ENCODE assay signal across 9 cellular contexts in the genomic region with DNA sequence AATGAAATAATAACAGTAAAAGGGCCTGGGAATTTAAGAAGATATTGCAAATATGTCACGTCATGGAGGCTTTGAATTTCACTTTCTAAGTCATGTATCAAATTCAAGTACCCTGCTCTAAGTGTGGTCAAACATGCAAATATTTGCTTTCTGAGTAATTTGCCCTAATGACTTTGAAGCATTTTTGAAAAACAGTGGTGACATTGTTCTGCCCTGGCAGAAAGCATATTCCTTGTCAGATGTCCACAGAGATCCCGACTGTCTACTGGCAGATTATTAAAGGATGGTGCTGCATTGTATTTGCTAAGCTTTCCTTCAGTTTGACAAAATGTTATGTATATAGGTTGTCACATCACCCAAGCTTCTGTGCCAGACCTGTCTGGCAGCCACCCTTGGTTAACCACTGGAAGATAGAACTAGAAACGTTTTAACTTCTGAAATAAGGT.
DNase-seq lines count a peak whose midpoint lies in the region; ATAC-seq, FAIRE-seq and TF ChIP-seq lines count a peak whose summit lies in the region.
"Had no signal": no experiment of that assay in that cellular context is flagged by ENCODE, and none has a peak within 500 bp of the region (broad histone marks: within the 10 kb centered on the region; RNA-seq: fewer than 3 reads in every experiment).

No MANE protein-coding gene starts in this region.

- CTCF ChIA-PET in CD4-positive, alpha-beta T cell (lab: Charles Lee), result no interaction called here

- H3K27ac ChIP-seq in CD4-positive, alpha-beta T cell (ENCODE audit: low read depth, low read length), result no peak overlapping the region

- no peaks in the 10 kb centered on the region for H3K36me3 Mint-ChIP-seq in HFFc6 (ENCODE audit: low read depth)
- H3K36me3 Mint-ChIP-seq in CD4-positive, alpha-beta T cell (ENCODE audit: low read depth), result no peaks in the 10 kb centered on the region

- H3K36me3 ChIP-seq in H7 (replicated peaks; ENCODE audit: control insufficient read depth, insufficient read depth, low read length), result no peaks in the 10 kb centered on the region

- ATAC-seq in CD4-positive, alpha-beta T cell (ENCODE audit: poor library complexity), result no peak

- peaks cover 18% of the 10 kb centered on the region for H3K4me1 Mint-ChIP-seq in HFFc6 (ENCODE audit: low read depth)
- no peaks in the 10 kb centered on the region for H3K4me1 Mint-ChIP-seq in CD4-positive, alpha-beta T cell (ENCODE audit: low read depth)

- H3K4me3 Mint-ChIP-seq in HFFc6, result no peak overlapping the region
- no peak overlapping the region for H3K4me3 Mint-ChIP-seq in CD4-positive, alpha-beta T cell
- H3K4me3 Mint-ChIP-seq: T-helper 1 cell treated with Interleukin-12 subunit alpha and Interleukin-12 subunit beta and Interleukin-4 antibody, amounts not matched to agents 30 μg/mL and 1 μg/mL, for 36 hours had no signal

- H3K4me3 ChIP-seq in H7 (ENCODE audit: insufficient read depth, low read depth, low read length), result no peak overlapping the region

- POLR2A ChIA-PET in CD4-positive, alpha-beta T cell (lab: Charles Lee), result no interaction called here

- DNase-seq in COLO829 (ENCODE audit: low spot score), result peak; percentile 97
- DNase-seq in HFFc6, result peak; percentile 45
- DNase-seq in NCI-H510A treated with DMSO at 0.1 percent for 48 hours (lab: John Stamatoyannopoulos, UW), result peak; percentile 64
- no peak for DNase-seq in CD4-positive, alpha-beta T cell
- no peak for DNase-seq in H7
- DNase-seq in NCI-H446 treated with DMSO at 0.1 percent for 48 hours (lab: John Stamatoyannopoulos, UW), result no peak
- no peak for DNase-seq in NCI-H2171 (lab: John Stamatoyannopoulos, UW)

- no peak overlapping the region; the same call in 1 of the 2 replicates for H3K27ac Mint-ChIP-seq in HFFc6
- H3K27ac Mint-ChIP-seq in CD4-positive, alpha-beta T cell, result no peak overlapping the region
- H3K27ac Mint-ChIP-seq: T-helper 1 cell treated with Interleukin-12 subunit alpha and Interleukin-12 subunit beta and Interleukin-4 antibody, amounts not matched to agents 30 μg/mL and 1 μg/mL, for 36 hours had no signal

- peaks cover 3% of the 10 kb centered on the region for H3K27me3 Mint-ChIP-seq in HFFc6 (ENCODE audit: insufficient read depth)
- H3K27me3 Mint-ChIP-seq in CD4-positive, alpha-beta T cell, result no peaks in the 10 kb centered on the region

- no peaks in the 10 kb centered on the region for H3K9me3 Mint-ChIP-seq in HFFc6
- no peaks in the 10 kb centered on the region for H3K9me3 Mint-ChIP-seq in CD4-positive, alpha-beta T cell
- H3K9me3 Mint-ChIP-seq: T-helper 1 cell treated with Interleukin-12 subunit alpha and Interleukin-12 subunit beta and Interleukin-4 antibody, amounts not matched to agents 30 μg/mL and 1 μg/mL, for 36 hours had no signal

- H3K27me3 ChIP-seq in CD4-positive, alpha-beta T cell (ENCODE audit: control insufficient read depth, insufficient read depth, low read length), result no peaks in the 10 kb centered on the region
- H3K27me3 ChIP-seq in H7 (ENCODE audit: control insufficient read depth, insufficient read depth, low read length), result no peaks in the 10 kb centered on the region

- intact Hi-C loops in CD4-positive, alpha-beta T cell (cut with DNase I, micrococcal nuclease), result no loop called here

- FAIRE-seq in islet of Langerhans (lab: Jason Lieb, UNC), result peak; percentile 94

- H3K9me3 ChIP-seq in CD4-positive, alpha-beta T cell (ENCODE audit: control insufficient read depth, low read length), result no peaks in the 10 kb centered on the region

- TF ChIP-seq CTCF in HFFc6 (IDR thresholded peaks at IDR 0.05), result no peak
- no peak for TF ChIP-seq CTCF in CD4-positive, alpha-beta T cell (IDR thresholded peaks at IDR 0.05)

Comparison
In these comparisons a context has a peak if more than half of its experiments do, and no peak if none do; other contexts are left out.
1. DNase-seq: peak in COLO829 (single experiment), HFFc6 (single experiment) and NCI-H510A treated with DMSO at 0.1 percent for 48 hours (single experiment); none in CD4-positive, alpha-beta T cell (0 of 10), H7 (single experiment), NCI-H446 treated with DMSO at 0.1 percent for 48 hours (single experiment) and NCI-H2171 (single experiment).